Comparison of ENCODE assay signal across 17 cellular contexts in genomic region chr2:121905201-121905600, GRCh38.
"Had no signal": no experiment of that assay in that cellular context is flagged by ENCODE, and none has a peak within 500 bp of the region (broad histone marks: within the 10 kb centered on the region; RNA-seq: fewer than 3 reads in every experiment).

No MANE protein-coding gene starts in this region.

- H3K4me3 ChIP-seq: coronary artery, dorsolateral prefrontal cortex, esophagus muscularis mucosa, gastroesophageal sphincter, heart left ventricle, left lung, lower lobe of right lung, mucosa of descending colon had no signal

- H3K27ac Mint-ChIP-seq: mesothelial cell of epicardium had no signal

- H3K4me3 Mint-ChIP-seq: mesothelial cell of epicardium had no signal

- DNase-seq: dermis blood vessel endothelial cell; dorsolateral prefrontal cortex; effector CD4-positive, alpha-beta T cell; effector memory CD4-positive, alpha-beta T cell; foreskin keratinocyte; heart left ventricle; hippocampal formation; left cardiac atrium; left lung; left ventricle myocardium superior; lower lobe of right lung; mesenchymal stem cell; mucosa of descending colon had no signal

- H3K4me1 ChIP-seq: esophagus muscularis mucosa, foreskin keratinocyte, gastroesophageal sphincter, heart left ventricle, left lung, lower lobe of right lung had no signal

- H3K9me3 ChIP-seq: heart left ventricle, left lung, lower lobe of right lung, mucosa of descending colon had no signal

- H3K27ac ChIP-seq: dorsolateral prefrontal cortex, esophagus muscularis mucosa, foreskin keratinocyte, gastroesophageal sphincter, heart left ventricle, left lung, lower lobe of right lung had no signal

- H3K36me3 Mint-ChIP-seq: mesothelial cell of epicardium had no signal

- ATAC-seq: foreskin keratinocyte, gastroesophageal sphincter, heart left ventricle, left cardiac atrium, left lung, lower lobe of right lung, mucosa of descending colon had no signal

- H3K4me1 Mint-ChIP-seq: mesothelial cell of epicardium had no signal

- H3K36me3 ChIP-seq: esophagus muscularis mucosa, gastroesophageal sphincter, heart left ventricle, left lung, lower lobe of right lung had no signal

- H3K9me3 Mint-ChIP-seq: mesothelial cell of epicardium had no signal
